In genomic region chr13:101747039-101747438, GRCh38 we compare ENCODE assay signal across 1 cellular context.
TF ChIP-seq lines count a peak whose summit lies in the region.

No MANE protein-coding gene starts in this region.

TF ChIP-seq in WTC11, 78 proteins besides CTCF, POLR2A, EP300 and RAD21 (continued from another document):
- TF ChIP-seq AFF4 (CRISPR knock-in tag; IDR thresholded peaks at IDR 0.05; ENCODE audit: borderline replicate concordance), result no peak
